Comparison of ENCODE assay signal across 1 cellular context in the genomic region with DNA sequence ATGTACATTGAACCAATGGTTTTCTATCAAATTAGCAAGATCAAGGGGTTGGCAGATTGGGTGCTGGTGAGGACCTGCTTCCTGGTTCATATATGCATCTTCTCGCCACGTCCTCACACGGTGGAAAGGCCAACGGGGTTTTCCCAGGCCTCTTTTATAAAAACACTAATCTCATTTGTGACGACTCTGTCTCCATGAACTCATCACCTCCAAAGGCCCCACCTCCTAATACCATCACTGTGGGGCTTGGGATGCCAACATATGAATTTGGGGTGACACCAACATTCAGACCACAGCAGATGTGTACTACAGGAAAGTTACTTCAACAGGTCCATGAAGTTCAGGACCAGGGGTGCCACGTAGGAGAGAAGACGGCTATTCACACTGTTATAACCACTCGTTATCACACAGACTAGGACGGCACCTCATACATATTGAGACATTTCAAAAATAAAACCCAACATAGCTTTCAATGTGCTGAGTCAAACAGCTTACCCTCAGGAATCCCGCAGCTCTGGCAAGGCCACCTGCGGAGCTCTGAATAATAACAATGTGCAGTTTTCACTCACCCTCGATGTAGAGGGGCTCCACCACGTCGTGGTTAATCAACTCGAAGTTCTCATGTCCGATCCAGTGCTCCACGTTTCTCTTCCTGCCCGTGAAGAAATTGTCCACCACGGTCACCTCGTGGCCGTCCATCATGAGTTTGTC.
TF ChIP-seq lines count a peak whose summit lies in the region.

No MANE protein-coding gene starts in this region.

TF ChIP-seq in H1, 55 proteins besides CTCF, POLR2A, EP300 and RAD21:
- TF ChIP-seq MAFK (IDR thresholded peaks at IDR 0.05; ENCODE audit: low read depth, low read length): no peak
- TF ChIP-seq RFX5 (IDR thresholded peaks at IDR 0.05; ENCODE audit: borderline replicate concordance, low read depth, low read length): no peak
- TF ChIP-seq CHD1 (IDR thresholded peaks at IDR 0.05; ENCODE audit: low read depth, low read length): no peak
